In genomic region chr15:77821188-77821958, GRCh38 we compare ENCODE assay signal across 8 cellular contexts.
DNase-seq lines count a peak whose midpoint lies in the region; ATAC-seq and TF ChIP-seq lines count a peak whose summit lies in the region.

No MANE protein-coding gene starts in this region.

- TF ChIP-seq POLR2A in uterus (IDR thresholded peaks at IDR 0.05), result no peak

- peaks cover 0 to 19% of the 10 kb centered on the region in 2 donors for H3K4me1 ChIP-seq in uterus

- H3K4me1 Mint-ChIP-seq in naive B cell, result peaks cover 6 to 12% (median 8%) of the 10 kb centered on the region in 3 donors

- no peaks in the 10 kb centered on the region for H3K9me3 Mint-ChIP-seq in naive B cell

- no peak overlapping the region for H3K27ac ChIP-seq in uterus

- H3K9me3 ChIP-seq in uterus, result no peaks in the 10 kb centered on the region

- no peak overlapping the region for H3K4me3 ChIP-seq in uterus

- H3K36me3 ChIP-seq in uterus, result no peaks in the 10 kb centered on the region

- H3K36me3 Mint-ChIP-seq in naive B cell, result no peaks in the 10 kb centered on the region

- DNase-seq in SKM-1 treated with dmso at 0.1 percent for 144 hours (lab: John Stamatoyannopoulos, UW; ENCODE audit: unreplicated experiment) (peak; percentile 41), SKM-1 (lab: John Stamatoyannopoulos, UW; ENCODE audit: unreplicated experiment) (no peak), NCI-H1092 treated with DMSO at 0.1 percent for 48 hours (lab: John Stamatoyannopoulos, UW) (peak; percentile 67), naive B cell (no peak), uterus (no peak)
- peak; percentile 65 for DNase-seq in activated CD4-positive, alpha-beta T cell treated with anti-CD3 and anti-CD28 coated beads for 48 hours

- TF ChIP-seq CTCF in uterus (IDR thresholded peaks at IDR 0.05), result peak in 3 of 4 experiments; percentile 31 to 49 (median 49)

- intact Hi-C loops in uterus (cut with DNase I; ENCODE audit: low total_unique reads), result no loop called here

- H3K27me3 Mint-ChIP-seq in naive B cell, result peaks cover 50 to 75% (median 67%) of the 10 kb centered on the region in 3 donors

- peak overlapping the region in 1 of 6 donors; percentile 51 for H3K27ac Mint-ChIP-seq in naive B cell

- peak; percentile 64 for ATAC-seq in esophagus mucosa
- ATAC-seq in naive B cell (ENCODE audit: low read depth in 2 of 2), result peak in 1 of 2 donors; percentile 40
- no peak for ATAC-seq in HG03280 (IDR thresholded peaks at IDR 0.05; ENCODE audit: unreplicated experiment)

- H3K4me3 Mint-ChIP-seq in naive B cell, result peak overlapping the region in 6 of 8 donors; percentile 2 to 74 (median 34)

- peaks cover 0 to 4% of the 10 kb centered on the region in 2 donors for H3K27me3 ChIP-seq in uterus

Comparison
In these comparisons a context has a peak if more than half of its experiments do, and no peak if none do; other contexts are left out.
1. DNase-seq: peak in SKM-1 treated with dmso at 0.1 percent for 144 hours (single experiment), NCI-H1092 treated with DMSO at 0.1 percent for 48 hours (single experiment) and activated CD4-positive, alpha-beta T cell treated with anti-CD3 and anti-CD28 coated beads for 48 hours (single experiment); none in SKM-1 (single experiment), naive B cell (single experiment) and uterus (0 of 2).